ENCODE assay signal across 8 cellular contexts in genomic region chr5:134541736-134542376, GRCh38. TPM values are rescaled to one million over a fixed set of nuclear protein-coding genes. Genes with fewer than 3 reads are reported as not detected.
DNase-seq lines count a peak whose midpoint lies in the region; ATAC-seq, FAIRE-seq and TF ChIP-seq lines count a peak whose summit lies in the region.

No MANE protein-coding gene starts in this region.

- no peaks in the 10 kb centered on the region for H3K79me2 ChIP-seq in K562 (ENCODE audit: control insufficient read depth, insufficient read depth, low read length)

- no peaks in the 10 kb centered on the region for H3K4me1 Mint-ChIP-seq in Caco-2 (ENCODE audit: low read depth, unreplicated experiment)

- POLR2A ChIA-PET in Caco-2 (lab: Charles Lee): interaction anchor here (0.6 to 0.7 kb wide), 2 partner anchors 9 to 316 kb away, joined by 4 read pairs; partner anchors contain the start of gene PPP2CA
- POLR2A ChIA-PET in K562 (lab: Yijun Ruan, JAX): interaction anchor here (0.5 to 2.0 kb wide), 6 partner anchors 10 to 485 kb away, joined by 3 to 8 read pairs (median 4); no protein-coding TSS in a partner anchor

- no peak overlapping the region for H3K9ac ChIP-seq in K562 (ENCODE audit: insufficient read depth in 1 of 2, low read depth in 2 of 2, low read length in 2 of 2)

- no peaks in the 10 kb centered on the region for H3K9me1 ChIP-seq in K562 (ENCODE audit: control insufficient read depth, insufficient read depth, low read length)

- BruUV-seq in Caco-2 (replicated peaks; lab: Mats Ljungman, UMichigan): no TSS peak
- no TSS peak for BruUV-seq in K562 (replicated peaks; lab: Mats Ljungman, UMichigan)

- no peaks in the 10 kb centered on the region for H3K27me3 ChIP-seq in Caco-2 (replicated peaks; ENCODE audit: control insufficient read depth, insufficient read depth, low read length)
- no peaks in the 10 kb centered on the region for H3K27me3 ChIP-seq in K562 (ENCODE audit: control insufficient read depth in 2 of 2, insufficient read depth in 2 of 2, low read length in 2 of 2)

- H3K4me3 ChIP-seq in Caco-2 (ENCODE audit: low read depth, low read length) (no peak overlapping the region), K562 (no peak overlapping the region), mucosa of descending colon (no peak overlapping the region)

- H3K4me2 ChIP-seq in K562 (ENCODE audit: insufficient read depth, low read length): no peak overlapping the region

- CTCF ChIA-PET in Caco-2 (lab: Charles Lee): no interaction called here
- CTCF ChIA-PET in K562 (lab: Yijun Ruan, JAX; ENCODE audit: low intra/inter-chr PET ratio): no interaction called here

- no peaks in the 10 kb centered on the region for H3K27me3 Mint-ChIP-seq in Caco-2 (ENCODE audit: insufficient read depth, unreplicated experiment)

- TF ChIP-seq RAD21 in K562 (CRISPR knock-in tag; conservative IDR thresholded peaks at IDR 0.05 in 1 of 2, IDR thresholded peaks at IDR 0.05 in 1 of 2): no peak

- DNase-seq in Caco-2 (peak; percentile 55 to 70), HK-2 (ENCODE audit: unreplicated experiment) (peak; percentile 12), K562 (ENCODE audit: extremely low read depth in 1 of 4, low spot score in 3 of 4) (peak; percentile 46 to 58 (median 54)), mucosa of descending colon (peak in 2 of 3 donors; percentile 39 to 44), NCI-H446 treated with DMSO at 0.1 percent for 48 hours (lab: John Stamatoyannopoulos, UW) (no peak), KBM-7 (no peak), NCI-H2227 treated with DMSO at 0.1 percent for 48 hours (lab: John Stamatoyannopoulos, UW) (no peak)

- no peak overlapping the region for H3K4me3 Mint-ChIP-seq in Caco-2 (ENCODE audit: unreplicated experiment)

- ATAC-seq in K562 (peak; percentile 85), mucosa of descending colon (peak; percentile 25), HG02588 (IDR thresholded peaks at IDR 0.05; ENCODE audit: unreplicated experiment) (no peak)

- H3K9me3 ChIP-seq in Caco-2 (no peaks in the 10 kb centered on the region), K562 (replicated peaks; ENCODE audit: control insufficient read depth, insufficient read depth, low read depth, low read length) (no peaks in the 10 kb centered on the region), mucosa of descending colon (no peaks in the 10 kb centered on the region)

- intact Hi-C loops in Caco-2 (cut with micrococcal nuclease; ENCODE audit: unreplicated experiment): no loop called here
- intact Hi-C loops in K562 (cut with micrococcal nuclease): no loop called here
- intact Hi-C loops in mucosa of descending colon (cut with DNase I, micrococcal nuclease): no loop called here

- 96% methylated on average over 4 of the region's 4 CpGs for WGBS in K562 (ENCODE audit: insufficient coverage, low coverage, missing lambda C conversion rate)

- no peak overlapping the region for H3K27ac ChIP-seq in K562 (ENCODE audit: extremely low read depth, low read depth, low read length)

- TF ChIP-seq POLR2A in K562 (conservative IDR thresholded peaks at IDR 0.05): no peak

- H3K9me3 Mint-ChIP-seq in Caco-2 (ENCODE audit: unreplicated experiment): no peaks in the 10 kb centered on the region

- no peak overlapping the region for H2AFZ ChIP-seq in K562 (ENCODE audit: low read depth, low read length)

- no peak for TF ChIP-seq EP300 in K562 (IDR thresholded peaks at IDR 0.05; ENCODE audit: low read length)

- peaks cover 65% of the 10 kb centered on the region for H3K36me3 Mint-ChIP-seq in Caco-2 (ENCODE audit: insufficient read depth, unreplicated experiment)

- H3K4me1 ChIP-seq in Caco-2: no peaks in the 10 kb centered on the region
- peaks cover 0 to 3% of the 10 kb centered on the region in 2 experiments; a peak in 1 of 5 replicates for H3K4me1 ChIP-seq in K562 (replicated peaks in 1 of 2; ENCODE audit: control insufficient read depth in 2 of 2, insufficient read depth in 2 of 2, low read length in 2 of 2)
- H3K4me1 ChIP-seq in mucosa of descending colon (ENCODE audit: low read depth): no peaks in the 10 kb centered on the region

- no peaks in the 10 kb centered on the region; the same call in 1 of the 2 replicates for H4K20me1 ChIP-seq in K562 (replicated peaks; ENCODE audit: control insufficient read depth, insufficient read depth, low read length)

- no peak for FAIRE-seq in K562 (lab: Jason Lieb, UNC)

- H3K27ac Mint-ChIP-seq in Caco-2 (ENCODE audit: unreplicated experiment): no peak overlapping the region

- no peak for TF ChIP-seq CTCF in Caco-2 (IDR thresholded peaks at IDR 0.05; ENCODE audit: insufficient read depth in 1 of 2, low read depth in 1 of 2, low read length in 1 of 2, severe bottlenecking in 1 of 2, unreplicated experiment in 1 of 2)
- no peak for TF ChIP-seq CTCF in K562 (IDR thresholded peaks at IDR 0.05 in 2 of 3, conservative IDR thresholded peaks at IDR 0.05 in 1 of 3; ENCODE audit: insufficient read depth in 2 of 3, low read depth in 1 of 3, low read length in 3 of 3)
- no peak for TF ChIP-seq CTCF in mucosa of descending colon (IDR thresholded peaks at IDR 0.05)

- H3K36me3 ChIP-seq in Caco-2 (ENCODE audit: control insufficient read depth, insufficient read depth, low read length) (peaks cover 6% of the 10 kb centered on the region; the same call in 1 of the 2 replicates), K562 (ENCODE audit: control insufficient read depth, insufficient read depth, low read length) (peaks cover 34% of the 10 kb centered on the region; the same call in 1 of the 3 replicates), mucosa of descending colon (ENCODE audit: low read depth) (no peaks in the 10 kb centered on the region)

- in situ Hi-C loops in K562 (cut with MboI): no loop called here
- in situ Hi-C loops in KBM-7 (cut with MboI; ENCODE audit: low pct_unique_long_range_greater_than_20kb, low sequenced_read_pairs): no loop called here

TF ChIP-seq in K562, 482 proteins besides CTCF, POLR2A, EP300 and RAD21 (continues in another document):
- peak; percentile 91 for TF ChIP-seq MIER1 (IDR thresholded peaks at IDR 0.05; ENCODE audit: low read depth)
- no peak for TF ChIP-seq IRF9 (tag; IDR thresholded peaks at IDR 0.05)
- TF ChIP-seq ARID4B (CRISPR knock-in tag; IDR thresholded peaks at IDR 0.05): peak; percentile 59; the same call in 1 of the 2 replicates
- no peak for TF ChIP-seq RFX7 (CRISPR knock-in tag; IDR thresholded peaks at IDR 0.05)

RNA-seq across cellular contexts. Expression of gene JADE2, which starts 16.4 kb away (rescaled TPM):
- total RNA-seq in Caco-2 (2022): 65.3 and 67.6 TPM in 2 replicates
- total RNA-seq in K562 (2011; cell fraction: chromatin; rRNA removed; ENCODE audit: low replicate concordance): 12.7 and 26.6 TPM in 2 replicates
- total RNA-seq in K562 (2011; cell fraction: nucleolus; rRNA removed): 12.9 and 14.5 TPM in 2 replicates
- total RNA-seq in K562 (2011; cell fraction: nucleoplasm; rRNA removed): 7.6 and 9.2 TPM in 2 replicates
- 14.5 and 22.8 TPM in 2 replicates for total RNA-seq in K562 (2014; rRNA removed)
- 6.9 and 8.3 TPM in 2 replicates for total RNA-seq in K562 (2014; rRNA removed; fragmentation: Illumina TruSeq; extraction: Trizol)
- 13.7 and 14.1 TPM in 2 replicates for total RNA-seq in K562 (2015; rRNA removed; fragmentation: Illumina TruSeq; extraction: Trizol)
- 22.2 and 23.3 TPM in 2 replicates for total RNA-seq in K562 (2021)
- 8.8 and 9.4 TPM in 2 replicates for polyA plus RNA-seq in K562 (2011; rRNA removed)
- polyA plus RNA-seq in K562 (2011; cell fraction: cytosol; rRNA removed): 7.8 and 14.9 TPM in 2 replicates
- 10.6 and 18.6 TPM in 2 replicates for polyA plus RNA-seq in K562 (2011; cell fraction: nucleus; rRNA removed)
- polyA plus RNA-seq in K562 (2012): 9.5 and 15.4 TPM in 2 replicates
- 9.1 and 10.9 TPM in 2 replicates for polyA plus RNA-seq in K562 (2014; fragmentation: Illumina TruSeq; extraction: Trizol)
- polyA plus RNA-seq in K562 (2014; fragmentation: Nextera tagmentation; extraction: Ambion mirVana): under 1 TPM; 0.50 to 0.55 TPM
- polyA plus RNA-seq in K562 (2014; rRNA removed): 6.0 and 10.8 TPM in 2 replicates
- polyA minus RNA-seq in K562 (2011; rRNA and poly(A)+ RNA removed): 11.5 and 14.4 TPM in 2 replicates
- 13.0 and 13.2 TPM in 2 replicates for polyA minus RNA-seq in K562 (2011; cell fraction: cytosol; rRNA and poly(A)+ RNA removed)
- polyA minus RNA-seq in K562 (2011; cell fraction: nucleus; rRNA and poly(A)+ RNA removed): 9.4 TPM in 2 replicates
- total RNA-seq in mucosa of descending colon: 10 to 100 TPM; 31.9 to 69.9 (median 36.2) TPM

Comparison
In these comparisons a context has a peak if more than half of its experiments do, and no peak if none do; other contexts are left out.
1. DNase-seq: peak in Caco-2 (2 of 2), HK-2 (single experiment), K562 (4 of 4) and mucosa of descending colon (2 of 3); none in NCI-H446 treated with DMSO at 0.1 percent for 48 hours (single experiment), KBM-7 (single experiment) and NCI-H2227 treated with DMSO at 0.1 percent for 48 hours (single experiment).